ENCODE assay signal across 8 cellular contexts in genomic region chr11:96254087-96254486, GRCh38.
DNase-seq lines count a peak whose midpoint lies in the region; ATAC-seq and TF ChIP-seq lines count a peak whose summit lies in the region.

No MANE protein-coding gene starts in this region.

- H3K27ac ChIP-seq in KOPT-K1 (ENCODE audit: low read depth, low read length, poor library complexity, severe bottlenecking): peak overlapping the region; percentile 21

- peak overlapping the region; percentile 90 for H3K27ac Mint-ChIP-seq in progenitor cell of endocrine pancreas

- peaks cover 3% of the 10 kb centered on the region for H3K9me3 Mint-ChIP-seq in progenitor cell of endocrine pancreas (ENCODE audit: low read depth)

- no peaks in the 10 kb centered on the region for H3K27me3 Mint-ChIP-seq in progenitor cell of endocrine pancreas

- no peaks in the 10 kb centered on the region for H3K9me3 ChIP-seq in KOPT-K1 (ENCODE audit: insufficient read depth, low read length, poor library complexity, severe bottlenecking)

- no peaks in the 10 kb centered on the region for H3K36me3 ChIP-seq in KOPT-K1 (ENCODE audit: insufficient read depth, low read length)

- peaks cover 39% of the 10 kb centered on the region for H3K4me1 Mint-ChIP-seq in progenitor cell of endocrine pancreas (ENCODE audit: low read depth)

- peak overlapping the region; percentile 51 for H3K4me3 Mint-ChIP-seq in progenitor cell of endocrine pancreas (ENCODE audit: low read depth)

- ATAC-seq in GM21619 (IDR thresholded peaks at IDR 0.05; ENCODE audit: unreplicated experiment): peak; percentile 55

- TF ChIP-seq CTCF in GM10266 (IDR thresholded peaks at IDR 0.05; ENCODE audit: control insufficient read depth, insufficient read depth, low read depth, missing control alignments): no peak
- TF ChIP-seq CTCF in progenitor cell of endocrine pancreas (IDR thresholded peaks at IDR 0.05; ENCODE audit: unreplicated experiment): no peak

- peak; percentile 40 for DNase-seq in GM10266 (ENCODE audit: extremely low spot score)
- DNase-seq in dermis blood vessel endothelial cell: peak; percentile 94
- no peak for DNase-seq in progenitor cell of endocrine pancreas (ENCODE audit: low spot score, unreplicated experiment)
- no peak for DNase-seq in stimulated activated CD4-positive, alpha-beta T cell treated with anti-CD3 and anti-CD28 coated beads, Interleukin-2, amount 100 ng/mL, for 24 hours
- DNase-seq in COR-L47 (lab: John Stamatoyannopoulos, UW): no peak
- DNase-seq in NCI-H146 (lab: John Stamatoyannopoulos, UW): no peak

- peaks cover 4% of the 10 kb centered on the region for H3K36me3 Mint-ChIP-seq in progenitor cell of endocrine pancreas (ENCODE audit: insufficient read depth)

Comparison
In these comparisons a context has a peak if more than half of its experiments do, and no peak if none do; other contexts are left out.
1. DNase-seq: peak in GM10266 (single experiment) and dermis blood vessel endothelial cell (single experiment); none in progenitor cell of endocrine pancreas (single experiment), stimulated activated CD4-positive, alpha-beta T cell treated with anti-CD3 and anti-CD28 coated beads, Interleukin-2, amount 100 ng/mL, for 24 hours (0 of 2), COR-L47 (single experiment) and NCI-H146 (single experiment).